ENCODE assay signal across 1 cellular context in genomic region chr10:6107616-6108015, GRCh38.
TF ChIP-seq lines count a peak whose summit lies in the region.

No MANE protein-coding gene starts in this region.

TF ChIP-seq in HepG2, 621 proteins besides CTCF, POLR2A, EP300 and RAD21:
- TF ChIP-seq MAFF (IDR thresholded peaks at IDR 0.05; ENCODE audit: low read depth, low read length): peak; percentile 35; the same call in 1 of the 2 replicates
- peak; percentile 18 to 55; a peak in 3 of 4 replicates for TF ChIP-seq MAFK (conservative IDR thresholded peaks at IDR 0.05 in 1 of 2, IDR thresholded peaks at IDR 0.05 in 1 of 2; ENCODE audit: low read length in 2 of 2)
